Comparison of ENCODE assay signal across 8 cellular contexts in the genomic region with DNA sequence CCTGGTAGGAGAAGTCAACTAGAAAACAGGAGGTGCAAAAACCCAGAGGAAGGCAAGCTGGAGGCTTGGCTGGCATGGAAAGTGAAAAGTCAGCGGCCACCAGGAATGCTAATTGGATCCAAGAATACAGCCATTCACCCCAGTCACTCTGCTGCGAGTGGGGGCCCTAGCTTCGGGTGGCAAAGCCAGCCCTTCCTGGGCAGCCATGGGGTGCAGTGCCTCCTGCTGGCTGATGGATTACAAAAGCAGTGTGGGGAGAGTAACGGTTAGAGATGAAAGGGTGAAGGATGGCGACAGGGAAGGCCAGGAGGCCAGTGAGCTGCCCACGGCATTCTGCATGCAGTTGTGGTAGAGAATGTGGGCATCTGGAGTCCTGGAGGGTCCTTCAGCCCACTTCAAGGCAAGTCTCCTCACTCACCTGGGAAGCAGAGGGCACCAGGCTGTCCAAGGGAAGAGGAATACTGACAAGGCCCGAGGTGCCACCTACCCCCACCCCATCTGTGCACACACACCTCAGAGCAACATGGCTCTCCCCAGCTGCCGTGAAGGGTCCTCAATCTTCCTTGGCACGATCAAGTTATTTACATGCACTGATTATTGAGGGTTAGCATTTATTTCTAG. TPM values are rescaled to one million over a fixed set of nuclear protein-coding genes. Genes with fewer than 3 reads are reported as not detected.
DNase-seq lines count a peak whose midpoint lies in the region; ATAC-seq, FAIRE-seq and TF ChIP-seq lines count a peak whose summit lies in the region.

No MANE protein-coding gene starts in this region.

- no peak for FAIRE-seq in GM12891 (lab: Jason Lieb, UNC)

- DNase-seq in AG20443 (ENCODE audit: low spot score) = peak; percentile 72
- DNase-seq in HuH-7 (ENCODE audit: low spot score) = peak; percentile 52
- DNase-seq in cerebellum (ENCODE audit: low spot score) = peak; percentile 34
- peak; percentile 72 for DNase-seq in myocyte (ENCODE audit: low read depth)
- no peak for DNase-seq in GM12891 (ENCODE audit: insufficient read length, low spot score)
- no peak for DNase-seq in activated naive CD4-positive, alpha-beta T cell treated with anti-CD3 and anti-CD28 coated beads, Interleukin-2, amount 50 U/mL, for 16 hours
- no peak for DNase-seq in NCI-H187 (lab: John Stamatoyannopoulos, UW)

- no peak for TF ChIP-seq POLR2A in GM12891 (IDR thresholded peaks at IDR 0.05; ENCODE audit: low read depth, low read length)

- no peak for ATAC-seq in HG02759 (IDR thresholded peaks at IDR 0.05; ENCODE audit: unreplicated experiment)

TF ChIP-seq in GM12891, 5 proteins besides CTCF, POLR2A, EP300 and RAD21:
- TF ChIP-seq TAF1 (IDR thresholded peaks at IDR 0.05; ENCODE audit: low read depth, low read length) (no peak), PAX5 (IDR thresholded peaks at IDR 0.05; ENCODE audit: insufficient read depth, low read length, severe bottlenecking) (no peak), POLR2AphosphoS5 (IDR thresholded peaks at IDR 0.05; ENCODE audit: low read depth, low read length) (no peak), SPI1 (IDR thresholded peaks at IDR 0.05; ENCODE audit: low read depth, low read length) (no peak), POU2F2 (IDR thresholded peaks at IDR 0.05; ENCODE audit: low read depth, low read length) (no peak)

RNA-seq across cellular contexts. Expression of a gene that starts 20.3 kb away (rescaled TPM):
- total RNA-seq in cerebellum (0.18 TPM), myocyte (0.16 TPM in 1 of 2 replicates, not detected in the other)
- polyA plus RNA-seq in myocyte (2012) = 0.14 TPM
- polyA plus RNA-seq in GM12891 (2012; ENCODE audit: low read depth, missing spikeins) = 0.14 TPM

RNA-seq across cellular contexts. Expression of a gene that starts 51.7 kb away (rescaled TPM):
- total RNA-seq in cerebellum = 28.7 TPM
- 76.1 and 159 TPM in 2 replicates for total RNA-seq in myocyte
- polyA plus RNA-seq in myocyte (2012) = 29.4 TPM
- polyA plus RNA-seq in GM12891 (2012; ENCODE audit: low read depth, missing spikeins) = 0.42 TPM

Comparison
In these comparisons a context has a peak if more than half of its experiments do, and no peak if none do; other contexts are left out.
1. DNase-seq: peak in AG20443 (single experiment), HuH-7 (single experiment), cerebellum (single experiment) and myocyte (single experiment); none in GM12891 (single experiment), activated naive CD4-positive, alpha-beta T cell treated with anti-CD3 and anti-CD28 coated beads, Interleukin-2, amount 50 U/mL, for 16 hours (single experiment) and NCI-H187 (0 of 2).